ENCODE assay signal across 1 cellular context in the genomic region with DNA sequence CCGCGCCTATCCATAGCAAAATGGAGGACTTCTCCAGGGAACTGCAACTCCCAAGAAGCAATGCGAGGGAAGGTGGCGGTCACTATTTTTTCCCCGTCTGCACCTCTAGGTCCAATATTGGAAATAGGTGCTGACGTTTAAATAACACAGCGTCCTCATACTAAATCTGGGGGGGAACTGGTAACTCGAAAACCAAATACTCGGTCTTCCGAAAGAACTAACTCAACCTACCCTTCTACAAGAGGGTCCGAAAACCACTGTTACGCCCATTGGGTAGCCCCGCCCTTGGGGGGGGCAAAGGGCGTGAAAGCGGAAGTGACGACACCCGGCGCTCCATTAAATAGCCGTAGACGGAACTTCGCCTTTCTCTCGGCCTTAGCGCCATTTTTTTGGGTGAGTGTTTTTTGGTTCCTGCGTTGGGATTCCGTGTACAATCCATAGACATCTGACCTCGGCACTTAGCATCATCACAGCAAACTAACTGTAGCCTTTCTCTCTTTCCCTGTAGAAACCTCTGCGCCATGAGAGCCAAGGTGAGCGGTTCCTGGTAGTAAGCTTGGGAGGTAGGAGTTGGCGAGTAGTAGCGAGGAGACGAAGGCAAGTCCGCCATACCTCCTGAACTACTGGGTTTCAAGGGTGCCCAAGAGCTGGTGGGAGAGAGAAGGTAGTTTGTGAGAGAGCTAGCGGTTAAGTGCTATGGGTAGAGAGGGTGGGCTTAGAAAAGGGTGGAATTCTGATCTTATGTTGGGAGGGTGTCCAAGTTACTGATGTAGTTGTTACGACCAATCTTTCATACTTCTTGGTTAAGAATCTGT.
TF ChIP-seq lines count a peak whose summit lies in the region.

A gene (plus strand): TSS at position 367 of the 815 bp plus-strand sequence.

TF ChIP-seq in IMR-90, 13 proteins besides CTCF, POLR2A, EP300 and RAD21 (continued from another document):
- TF ChIP-seq SMC3 (IDR thresholded peaks at IDR 0.05; ENCODE audit: low read depth, low read length) = no peak; the same call in 1 of the 2 replicates
- TF ChIP-seq, protein P1, sequence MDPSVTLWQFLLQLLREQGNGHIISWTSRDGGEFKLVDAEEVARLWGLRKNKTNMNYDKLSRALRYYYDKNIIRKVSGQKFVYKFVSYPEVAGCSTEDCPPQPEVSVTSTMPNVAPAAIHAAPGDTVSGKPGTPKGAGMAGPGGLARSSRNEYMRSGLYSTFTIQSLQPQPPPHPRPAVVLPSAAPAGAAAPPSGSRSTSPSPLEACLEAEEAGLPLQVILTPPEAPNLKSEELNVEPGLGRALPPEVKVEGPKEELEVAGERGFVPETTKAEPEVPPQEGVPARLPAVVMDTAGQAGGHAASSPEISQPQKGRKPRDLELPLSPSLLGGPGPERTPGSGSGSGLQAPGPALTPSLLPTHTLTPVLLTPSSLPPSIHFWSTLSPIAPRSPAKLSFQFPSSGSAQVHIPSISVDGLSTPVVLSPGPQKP (IDR thresholded peaks at IDR 0.05; ENCODE audit: borderline replicate concordance, low read depth, low read length) = no peak
